Comparison of ENCODE assay signal across 18 cellular contexts in the genomic region with DNA sequence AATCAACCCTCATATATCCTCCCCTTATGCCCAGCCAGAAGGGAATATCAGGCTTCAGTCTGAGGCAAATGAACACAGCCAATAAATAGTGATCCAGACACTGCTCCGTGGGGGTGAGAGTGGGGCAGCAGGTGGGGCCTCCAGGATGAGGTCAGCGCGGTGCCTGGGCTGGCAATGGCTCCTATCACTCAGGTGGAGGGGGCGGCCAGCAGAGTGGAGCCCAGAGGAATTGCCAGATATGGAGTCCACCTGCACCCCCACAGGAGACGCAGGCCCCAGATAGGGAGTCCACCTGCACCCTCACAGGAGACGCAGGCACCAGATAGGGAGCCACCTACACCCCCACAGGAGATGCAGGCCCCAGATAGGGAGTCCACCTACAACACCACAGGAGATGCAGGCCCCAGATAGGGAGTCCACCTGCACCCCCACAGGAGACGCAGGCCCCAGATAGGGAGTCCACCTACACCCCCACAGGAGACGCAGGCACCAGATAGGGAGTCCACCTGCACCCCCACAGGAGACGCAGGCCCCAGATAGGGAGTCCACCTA.
"Had no signal": no experiment of that assay in that cellular context is flagged by ENCODE, and none has a peak within 500 bp of the region (broad histone marks: within the 10 kb centered on the region; RNA-seq: fewer than 3 reads in every experiment).

No MANE protein-coding gene starts in this region.

- H3K36me3 Mint-ChIP-seq: activated naive CD4-positive, alpha-beta T cell treated with anti-CD3 and anti-CD28 coated beads, Interleukin-2, amount 50 U/mL, for 24 hours; memory B cell had no signal

- H3K27ac ChIP-seq: body of pancreas, epithelial cell of prostate, heart left ventricle, right atrium auricular region, SK-N-MC, thyroid gland, vagina had no signal

- H3K4me1 Mint-ChIP-seq: activated naive CD4-positive, alpha-beta T cell treated with anti-CD3 and anti-CD28 coated beads, Interleukin-2, amount 50 U/mL, for 24 hours; memory B cell had no signal

- H3K4me3 Mint-ChIP-seq: activated naive CD4-positive, alpha-beta T cell treated with anti-CD3 and anti-CD28 coated beads, Interleukin-2, amount 50 U/mL, for 24 hours; dendritic cell treated with granulocyte-macrophage colony-stimulating factor and Interleukin-4, amounts not matched to agents 40 ng/mL and 50 ng/mL, for 4 days; effector memory CD8-positive, alpha-beta T cell; memory B cell; naive thymus-derived CD4-positive, alpha-beta T cell had no signal

- H3K36me3 ChIP-seq: heart left ventricle, right atrium auricular region, thyroid gland, vagina had no signal

- H3K9me3 Mint-ChIP-seq: activated naive CD4-positive, alpha-beta T cell treated with anti-CD3 and anti-CD28 coated beads, Interleukin-2, amount 50 U/mL, for 24 hours; dendritic cell treated with granulocyte-macrophage colony-stimulating factor and Interleukin-4, amounts not matched to agents 40 ng/mL and 50 ng/mL, for 4 days had no signal

- ATAC-seq: activated CD4-positive, CD25-positive, alpha-beta regulatory T cell treated with anti-CD3 and anti-CD28 coated beads, Interleukin-2, amount 50 U/mL, for 24 hours; body of pancreas; effector memory CD8-positive, alpha-beta T cell; heart left ventricle; mucosa of descending colon; naive thymus-derived CD4-positive, alpha-beta T cell had no signal

- H3K27ac Mint-ChIP-seq: activated naive CD4-positive, alpha-beta T cell treated with anti-CD3 and anti-CD28 coated beads, Interleukin-2, amount 50 U/mL, for 24 hours; dendritic cell treated with granulocyte-macrophage colony-stimulating factor and Interleukin-4, amounts not matched to agents 40 ng/mL and 50 ng/mL, for 4 days; effector memory CD8-positive, alpha-beta T cell; memory B cell; naive thymus-derived CD4-positive, alpha-beta T cell had no signal

- DNase-seq: activated CD4-positive, alpha-beta T cell treated with anti-CD3 and anti-CD28 coated beads, Interleukin-2, amount 50 U/mL, for 1 hour; amygdala; body of pancreas; effector memory CD8-positive, alpha-beta T cell; foreskin melanocyte; naive thymus-derived CD4-positive, alpha-beta T cell; thyroid gland had no signal

- H3K27me3 ChIP-seq: body of pancreas, right atrium auricular region, thyroid gland, vagina had no signal

- H3K4me1 ChIP-seq: body of pancreas, right atrium auricular region, thyroid gland, vagina had no signal

- H3K4me3 ChIP-seq: body of pancreas, heart left ventricle, mucosa of descending colon, right atrium auricular region, SK-N-MC, smooth muscle cell, thyroid gland, vagina had no signal

- H3K9me3 ChIP-seq: body of pancreas, mucosa of descending colon, right atrium auricular region, thyroid gland, vagina had no signal
